ENCODE assay signal across 25 cellular contexts in the genomic region with DNA sequence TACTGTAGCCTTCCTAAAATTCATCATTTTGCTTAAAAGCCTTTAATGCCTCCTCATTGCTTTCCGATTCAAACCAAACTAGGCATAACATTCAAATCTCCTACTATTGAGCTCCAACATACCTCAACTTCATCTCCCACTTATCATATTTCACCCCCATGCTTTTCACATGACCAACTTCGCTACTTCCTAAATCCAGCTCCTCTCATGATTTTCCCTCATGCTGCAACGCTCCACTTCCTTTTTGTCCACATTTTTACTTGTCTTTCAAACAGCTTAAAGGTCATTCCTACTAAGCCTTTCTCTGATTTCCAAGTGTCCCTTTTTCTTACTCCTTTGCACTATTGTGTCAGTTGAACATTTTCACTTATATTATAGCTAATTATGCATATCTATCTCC.
"Had no signal": no experiment of that assay in that cellular context is flagged by ENCODE, and none has a peak within 500 bp of the region (broad histone marks: within the 10 kb centered on the region; RNA-seq: fewer than 3 reads in every experiment).

No MANE protein-coding gene starts in this region.

- H3K9me3 ChIP-seq: gastroesophageal sphincter, heart left ventricle, left lung, psoas muscle, sigmoid colon, stomach, thyroid gland had no signal

- H3K79me2 ChIP-seq: hepatocyte had no signal

- FAIRE-seq: kidney had no signal

- H3K9me3 Mint-ChIP-seq: naive thymus-derived CD4-positive, alpha-beta T cell; nephron; stimulated activated effector memory CD8-positive, alpha-beta T cell treated with anti-CD3 and anti-CD28 coated beads, Interleukin-12 subunit alpha, Interleukin-12 subunit beta, amount 100 ng/mL, for 72 hours had no signal

- DNase-seq: cortex of kidney; dorsolateral prefrontal cortex; effector CD4-positive, alpha-beta T cell; foreskin keratinocyte; heart left ventricle; kidney; left cardiac atrium; left lung; mesenchymal stem cell; midbrain; naive thymus-derived CD4-positive, alpha-beta T cell; psoas muscle; right cardiac atrium; sigmoid colon; stimulated activated CD4-positive, alpha-beta T cell treated with anti-CD3 and anti-CD28 coated beads, Interleukin-2, amount 100 ng/mL, for 24 hours; stimulated activated CD4-positive, alpha-beta T cell treated with anti-CD3 and anti-CD28 coated beads, Interleukin-4, amount 100 ng/mL, for 24 hours; stimulated activated naive CD4-positive, alpha-beta T cell treated with Interleukin-2 at 50 U/mL for 16 hours; stomach; thyroid gland; trophoblast cell had no signal

- H3K27me3 ChIP-seq: dorsolateral prefrontal cortex, foreskin keratinocyte, gastroesophageal sphincter, heart left ventricle, hepatocyte, left lung, neural progenitor cell, sigmoid colon, stomach, thyroid gland had no signal

- H3K27ac Mint-ChIP-seq: neural progenitor cell; stimulated activated effector memory CD8-positive, alpha-beta T cell treated with anti-CD3 and anti-CD28 coated beads, Interleukin-12 subunit alpha, Interleukin-12 subunit beta, amount 100 ng/mL, for 72 hours had no signal

- H3K27ac ChIP-seq: dorsolateral prefrontal cortex, foreskin keratinocyte, gastroesophageal sphincter, heart left ventricle, hepatocyte, left lung, neural progenitor cell, psoas muscle, sigmoid colon, stomach, thyroid gland had no signal

- H3K4me1 ChIP-seq: psoas muscle had no signal

- H2AFZ ChIP-seq: hepatocyte, neural progenitor cell had no signal

- H3K4me3 ChIP-seq: dorsolateral prefrontal cortex, gastroesophageal sphincter, heart left ventricle, hepatocyte, left lung, neural progenitor cell, psoas muscle, sigmoid colon, stomach, thyroid gland had no signal

- H3K9ac ChIP-seq: neural progenitor cell had no signal

- H3K4me3 Mint-ChIP-seq: naive thymus-derived CD4-positive, alpha-beta T cell; nephron; neural progenitor cell; stimulated activated effector memory CD8-positive, alpha-beta T cell treated with anti-CD3 and anti-CD28 coated beads, Interleukin-12 subunit alpha, Interleukin-12 subunit beta, amount 100 ng/mL, for 72 hours had no signal

- H3K27me3 Mint-ChIP-seq: naive thymus-derived CD4-positive, alpha-beta T cell had no signal

- ATAC-seq: foreskin keratinocyte; gastroesophageal sphincter; heart left ventricle; left cardiac atrium; left lung; naive thymus-derived CD4-positive, alpha-beta T cell; right cardiac atrium; stimulated activated effector memory CD8-positive, alpha-beta T cell treated with anti-CD3 and anti-CD28 coated beads, Interleukin-12 subunit alpha, Interleukin-12 subunit beta, amount 100 ng/mL, for 72 hours had no signal

- H3K36me3 ChIP-seq: neural progenitor cell, thyroid gland had no signal

- H3K4me2 ChIP-seq: hepatocyte, neural progenitor cell had no signal
